Comparison of ENCODE assay signal across 12 cellular contexts in the genomic region with DNA sequence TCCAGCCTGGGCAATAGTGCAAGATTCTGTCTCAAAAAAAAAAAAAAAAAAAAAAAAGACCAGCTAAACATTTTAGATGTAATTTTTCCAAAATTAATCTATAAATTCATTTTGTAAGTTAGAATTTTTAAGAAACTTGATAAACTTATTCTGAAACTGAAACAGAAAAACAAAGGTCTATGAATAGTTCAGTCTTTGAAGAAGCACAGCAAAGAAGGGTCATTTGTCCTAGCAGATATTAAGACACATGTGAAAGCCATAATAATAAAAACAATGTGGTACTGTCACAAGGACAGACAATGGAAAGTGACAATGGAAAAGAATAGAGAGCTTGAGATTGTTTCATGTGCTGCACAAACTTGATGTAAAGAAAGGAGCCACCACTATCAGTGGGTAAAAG. TPM values are rescaled to one million over a fixed set of nuclear protein-coding genes. Genes with fewer than 3 reads are reported as not detected.
"Had no signal": no experiment of that assay in that cellular context is flagged by ENCODE, and none has a peak within 500 bp of the region (broad histone marks: within the 10 kb centered on the region; RNA-seq: fewer than 3 reads in every experiment).

No MANE protein-coding gene starts in this region.

- H3K9me3 ChIP-seq: HAP-1 had no signal

- DNase-seq: GM23248, GOT3, H7, HFFc6, IMR-90, KG1 had no signal

- H2AFZ ChIP-seq: GM23248 had no signal

- H3K27ac Mint-ChIP-seq: HFFc6 had no signal

- ATAC-seq: HCT116, K562 had no signal

- H3K4me1 ChIP-seq: HAP-1 had no signal

- H3K4me3 ChIP-seq: GM23248, HAP-1, K562 had no signal

- H3K27ac ChIP-seq: GM23248 had no signal

- H3K36me3 ChIP-seq: HAP-1 had no signal

- H3K9me3 Mint-ChIP-seq: HFFc6 had no signal

- H3K4me3 Mint-ChIP-seq: HFFc6 had no signal

- FAIRE-seq: HTR-8/SVneo, K562 had no signal

- H3K9ac ChIP-seq: GM23248 had no signal

RNA-seq across cellular contexts. Expression of gene PRSS50, which starts 29.0 kb away (rescaled TPM):
- total RNA-seq: GM23248, H4, HFFc6, HT-29, IMR-90, K562 had no signal
- polyA plus RNA-seq: GM23248, IMR-90 had no signal

RNA-seq across cellular contexts. Expression of gene TMIE, which starts 45.5 kb away (rescaled TPM):
- total RNA-seq: H4, HFFc6, IMR-90, K562 had no signal
- polyA plus RNA-seq: GM23248, K562 had no signal
